14 cellular contexts compared by ENCODE assay signal in genomic region chr6:159213401-159213800, GRCh38. TPM values are rescaled to one million over a fixed set of nuclear protein-coding genes. Genes with fewer than 3 reads are reported as not detected.
DNase-seq lines count a peak whose midpoint lies in the region; ATAC-seq, FAIRE-seq and TF ChIP-seq lines count a peak whose summit lies in the region.
"Had no signal": no experiment of that assay in that cellular context is flagged by ENCODE, and none has a peak within 500 bp of the region (broad histone marks: within the 10 kb centered on the region; RNA-seq: fewer than 3 reads in every experiment).

No MANE protein-coding gene starts in this region.

- TF ChIP-seq CTCF in fibroblast of lung (conservative IDR thresholded peaks at IDR 0.05 in 1 of 2, IDR thresholded peaks at IDR 0.05 in 1 of 2; ENCODE audit: low read depth in 1 of 2, low read length in 2 of 2) (no peak), thyroid gland (IDR thresholded peaks at IDR 0.05) (no peak)

- H2AFZ ChIP-seq in fibroblast of lung (ENCODE audit: low read length): no peak overlapping the region

- no peak for ATAC-seq in GM21717 (IDR thresholded peaks at IDR 0.05; ENCODE audit: unreplicated experiment)

- intact Hi-C loops in thyroid gland (cut with DNase I): no loop called here

- H3K4me1 ChIP-seq in fibroblast of lung (ENCODE audit: control insufficient read depth, extremely low read depth, insufficient read depth, low read length) (no peaks in the 10 kb centered on the region), thyroid gland (peaks cover 31 to 66% of the 10 kb centered on the region in 2 donors)

- no peak overlapping the region for H3K4me2 ChIP-seq in fibroblast of lung (ENCODE audit: extremely low read depth, insufficient read depth, low read length)
- H3K4me2 ChIP-seq: KMS-11 had no signal

- H3K9me3 ChIP-seq in fibroblast of lung (ENCODE audit: control insufficient read depth, insufficient read depth, low read depth, low read length): no peaks in the 10 kb centered on the region
- no peaks in the 10 kb centered on the region for H3K9me3 ChIP-seq in thyroid gland

- no peaks in the 10 kb centered on the region for H3K36me3 ChIP-seq in fibroblast of lung (ENCODE audit: control insufficient read depth, insufficient read depth, low read length)
- no peaks in the 10 kb centered on the region for H3K36me3 ChIP-seq in thyroid gland

- no peak overlapping the region for H3K27ac ChIP-seq in fibroblast of lung (ENCODE audit: insufficient read depth, low read length)
- peak overlapping the region in 2 of 3 donors; percentile 39 to 66 for H3K27ac ChIP-seq in thyroid gland
- H3K27ac ChIP-seq: 22Rv1, KMS-11 had no signal

- DNase-seq in DMS 273 (lab: John Stamatoyannopoulos, UW; ENCODE audit: unreplicated experiment): peak; percentile 4
- no peak for DNase-seq in DMS 273 treated with DMSO at 0.1 percent for 48 hours (lab: John Stamatoyannopoulos, UW)
- DNase-seq in LHCN-M2 (ENCODE audit: low read depth): peak; percentile 3
- peak; percentile 6 to 70 for DNase-seq in fibroblast of lung (ENCODE audit: low read depth in 2 of 2)
- no peak for DNase-seq in thyroid gland
- DNase-seq in GM12892 (ENCODE audit: insufficient read length): no peak
- DNase-seq in stimulated activated CD4-positive, alpha-beta T cell treated with anti-CD3 and anti-CD28 coated beads, Interleukin-12 subunit alpha, Interleukin-12 subunit beta, amount 100 ng/mL, for 4 hours: no peak
- DNase-seq: CD4-positive, CD25-positive, alpha-beta regulatory T cell; DND-41; NCI-H2029 treated with DMSO at 0.1 percent for 48 hours; NCI-H524 treated with DMSO at 0.1 percent for 48 hours had no signal

- TF ChIP-seq POLR2A in thyroid gland (IDR thresholded peaks at IDR 0.05): no peak
- no peak for TF ChIP-seq POLR2A in GM12892 (IDR thresholded peaks at IDR 0.05; ENCODE audit: low read depth, low read length)

- H3K27me3 ChIP-seq in fibroblast of lung (ENCODE audit: control insufficient read depth, insufficient read depth, low read length) (no peaks in the 10 kb centered on the region), thyroid gland (no peaks in the 10 kb centered on the region)

- no peaks in the 10 kb centered on the region for H4K20me1 ChIP-seq in fibroblast of lung (ENCODE audit: control insufficient read depth, extremely low read depth, insufficient read depth, low read length)

- no peak for FAIRE-seq in GM12892 (lab: Jason Lieb, UNC)

- 76 to 81% methylated on average over 3 of the region's 3 CpGs for WGBS in thyroid gland, 2 donors

- H3K79me2 ChIP-seq in fibroblast of lung (ENCODE audit: control insufficient read depth, insufficient read depth, low read length): no peaks in the 10 kb centered on the region

- H3K9ac ChIP-seq in fibroblast of lung (ENCODE audit: insufficient read depth, low read length): no peak overlapping the region
- H3K9ac ChIP-seq: KMS-11 had no signal

- H3K4me3 ChIP-seq in fibroblast of lung (replicated peaks in 1 of 4; ENCODE audit: control extremely low read depth in 1 of 4, insufficient read depth in 1 of 4, low read depth in 3 of 4, low read length in 4 of 4): no peak overlapping the region
- no peak overlapping the region for H3K4me3 ChIP-seq in thyroid gland (replicated peaks in 1 of 3)

RNA-seq across cellular contexts. Expression of gene FNDC1, which starts 44.2 kb away (rescaled TPM):
- total RNA-seq in LHCN-M2 (2014; rRNA removed) (not detected in 2 replicates), fibroblast of lung (under 0.01 TPM in 2 replicates), thyroid gland (10 to 100 TPM; 13.6 to 23.2 (median 15.1) TPM)
- polyA plus RNA-seq in LHCN-M2 (2012): 0.05 TPM
- 0.03 and 0.23 TPM in 2 replicates for polyA plus RNA-seq in fibroblast of lung
- 0.13 and 0.28 TPM in 2 replicates for polyA plus RNA-seq in fibroblast of lung (2012)
- polyA minus RNA-seq in fibroblast of lung (ENCODE audit: low replicate concordance): not detected in 2 replicates
- polyA plus RNA-seq in GM12892 (2012; ENCODE audit: missing spikeins): not detected
- total RNA-seq: CD4-positive, CD25-positive, alpha-beta regulatory T cell had no signal

Comparison
In these comparisons a context has a peak if more than half of its experiments do, and no peak if none do; other contexts are left out.
1. DNase-seq: peak in DMS 273 (single experiment), LHCN-M2 (single experiment) and fibroblast of lung (2 of 2); none in DMS 273 treated with DMSO at 0.1 percent for 48 hours (single experiment), thyroid gland (0 of 2), GM12892 (single experiment) and stimulated activated CD4-positive, alpha-beta T cell treated with anti-CD3 and anti-CD28 coated beads, Interleukin-12 subunit alpha, Interleukin-12 subunit beta, amount 100 ng/mL, for 4 hours (single experiment).
2. RNA of gene FNDC1, which starts 44.2 kb away (total RNA-seq): 13.6 to 23.2 TPM in thyroid gland; not detected in LHCN-M2 and under 0.01 TPM in fibroblast of lung; every median in the first group is over 10 times any median in the second.